ENCODE assay signal across 12 cellular contexts in the genomic region with DNA sequence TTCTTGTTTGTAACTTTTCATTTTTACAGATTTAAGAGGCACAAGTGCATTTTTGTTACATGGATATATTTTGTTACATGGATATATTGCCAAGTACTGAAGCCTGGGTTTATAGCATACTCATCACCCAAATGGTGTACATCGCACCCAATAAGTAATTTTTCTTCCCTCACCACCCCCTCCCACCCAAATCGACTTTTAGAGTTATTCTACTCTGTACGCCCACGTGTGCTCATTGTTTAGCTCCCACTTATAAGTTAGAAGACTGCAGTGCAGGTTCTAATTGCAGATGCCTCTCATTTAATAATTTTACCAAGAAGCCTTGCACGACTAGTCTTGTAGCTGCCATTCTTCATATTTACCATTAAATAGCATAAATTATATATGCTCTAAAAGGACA. TPM values are rescaled to one million over a fixed set of nuclear protein-coding genes. Genes with fewer than 3 reads are reported as not detected.
"Had no signal": no experiment of that assay in that cellular context is flagged by ENCODE, and none has a peak within 500 bp of the region (broad histone marks: within the 10 kb centered on the region; RNA-seq: fewer than 3 reads in every experiment).

No MANE protein-coding gene starts in this region.

- DNase-seq: GM23248, GOT3, H7, H9, HCEC 1CT, HFFc6 had no signal

- H3K9ac ChIP-seq: GM23248 had no signal

- H3K4me1 ChIP-seq: HAP-1 had no signal

- H3K9me3 Mint-ChIP-seq: GM23338, H9 had no signal

- FAIRE-seq: H1, H54 had no signal

- H3K27ac ChIP-seq: GM23248 had no signal

- H2AFZ ChIP-seq: GM23248 had no signal

- H3K4me3 ChIP-seq: GM23248, GM23338, HAP-1 had no signal

- H3K4me3 Mint-ChIP-seq: GM23338, H9, HFFc6 had no signal

- H3K4me2 ChIP-seq: GM23338 had no signal

- H3K27ac Mint-ChIP-seq: H9, HFFc6 had no signal

- ATAC-seq: HCT116 had no signal

- H3K9me3 ChIP-seq: HAP-1 had no signal

- H3K36me3 ChIP-seq: HAP-1 had no signal

RNA-seq across cellular contexts. Expression of a gene that starts 53.6 kb away (rescaled TPM):
- total RNA-seq: GM23248, GM23338, H1, H4, H7, H9, HFFc6 had no signal
- polyA plus RNA-seq: GM23248, GM23338, H1 had no signal
